In the genomic region with DNA sequence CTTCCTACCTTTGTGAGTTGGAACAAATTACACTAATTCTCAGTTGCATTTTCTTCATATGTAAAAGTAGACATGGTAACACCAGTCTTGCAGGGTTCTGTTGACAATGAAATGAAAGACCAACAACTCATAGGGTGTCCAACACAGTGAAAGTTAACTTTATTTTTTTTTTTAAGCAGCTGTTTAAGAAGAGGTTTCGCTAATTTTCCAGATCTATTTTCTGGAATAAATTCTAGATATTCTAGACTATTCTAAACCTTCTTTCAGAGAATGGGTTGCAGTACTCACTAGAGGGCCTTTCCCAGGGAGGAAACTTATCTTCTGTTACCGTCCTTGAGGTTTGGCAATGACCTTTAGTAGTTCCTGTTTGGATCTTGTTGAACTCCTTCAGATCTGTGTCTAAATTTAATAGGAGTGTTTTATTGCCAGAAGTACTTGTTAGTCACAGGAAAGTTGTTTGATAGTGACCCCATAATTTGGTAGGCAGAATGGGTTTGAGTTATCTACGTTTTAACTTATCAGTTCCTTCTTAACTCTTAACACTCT, we compare ENCODE assay signal across 1 cellular context.
TF ChIP-seq lines count a peak whose summit lies in the region.

No MANE protein-coding gene starts in this region.

TF ChIP-seq in GM12891, 5 proteins besides CTCF, POLR2A, EP300 and RAD21 (continued from another document):
- TF ChIP-seq TAF1 (IDR thresholded peaks at IDR 0.05; ENCODE audit: low read depth, low read length): no peak
